ENCODE assay signal across 19 cellular contexts in genomic region chr12:112375105-112375504, GRCh38. TPM values are rescaled to one million over a fixed set of nuclear protein-coding genes. Genes with fewer than 3 reads are reported as not detected.
DNase-seq lines count a peak whose midpoint lies in the region; ATAC-seq, FAIRE-seq and TF ChIP-seq lines count a peak whose summit lies in the region.
"Had no signal": no experiment of that assay in that cellular context is flagged by ENCODE, and none has a peak within 500 bp of the region (broad histone marks: within the 10 kb centered on the region; RNA-seq: fewer than 3 reads in every experiment).

No MANE protein-coding gene starts in this region.

- H3K36me3 ChIP-seq in bronchial epithelial cell (ENCODE audit: control insufficient read depth, insufficient read depth, low read length) = no peaks in the 10 kb centered on the region
- H3K36me3 ChIP-seq: right atrium auricular region had no signal

- no peak for FAIRE-seq in bronchial epithelial cell (lab: Jason Lieb, UNC)
- FAIRE-seq: colon had no signal

- ATAC-seq in GM21786 (IDR thresholded peaks at IDR 0.05; ENCODE audit: unreplicated experiment) = no peak
- ATAC-seq: activated naive CD8-positive, alpha-beta T cell treated with anti-CD3 and anti-CD28 coated beads, Interleukin-2, amount 50 U/mL, for 24 hours; body of pancreas; effector memory CD8-positive, alpha-beta T cell; left colon; naive thymus-derived CD4-positive, alpha-beta T cell had no signal

- H3K27me3 ChIP-seq in bronchial epithelial cell (ENCODE audit: control insufficient read depth, insufficient read depth, low read length) = no peaks in the 10 kb centered on the region
- H3K27me3 ChIP-seq: body of pancreas, right atrium auricular region had no signal

- TF ChIP-seq CTCF in LNCaP clone FGC (IDR thresholded peaks at IDR 0.05; ENCODE audit: control insufficient read depth, extremely low read depth, insufficient read depth) (no peak), bronchial epithelial cell (IDR thresholded peaks at IDR 0.05; ENCODE audit: insufficient read depth, low read length, severe bottlenecking) (no peak)

- DNase-seq in LNCaP clone FGC (ENCODE audit: low read depth) (peak; percentile 46), NCI-H2029 treated with DMSO at 0.1 percent for 48 hours (lab: John Stamatoyannopoulos, UW) (peak; percentile 40), bronchial epithelial cell (ENCODE audit: low read depth) (peak; percentile 59), midbrain (lab: John Stamatoyannopoulos, UW) (no peak)
- DNase-seq: activated CD8-positive, alpha-beta memory T cell treated with anti-CD3 and anti-CD28 coated beads, Interleukin-2, amount 50 U/mL, for 4 hours; activated effector memory CD4-positive, alpha-beta T cell treated with Interleukin-2 at 50 U/mL for 16 hours; activated naive CD8-positive, alpha-beta T cell treated with anti-CD3 and anti-CD28 coated beads, Interleukin-2, amount 50 U/mL, for 24 hours; AML-193; body of pancreas; effector memory CD8-positive, alpha-beta T cell; H7; left colon; mesendoderm; naive thymus-derived CD4-positive, alpha-beta T cell; NCI-H526 treated with DMSO at 0.1 percent for 48 hours; stimulated activated CD8-positive, alpha-beta memory T cell treated with anti-CD3 and anti-CD28 coated beads, Interleukin-4, amount 100 ng/mL, for 48 hours had no signal

- H3K4me3 ChIP-seq in LNCaP clone FGC (ENCODE audit: low read depth, low read length) (no peak overlapping the region), bronchial epithelial cell (ENCODE audit: low read depth, low read length) (no peak overlapping the region)
- H3K4me3 ChIP-seq: body of pancreas, right atrium auricular region had no signal

RNA-seq across cellular contexts. Expression of gene HECTD4, which starts 7.1 kb away (rescaled TPM):
- total RNA-seq in bronchial epithelial cell = 12.9 and 18.7 TPM in 2 replicates

RNA-seq across cellular contexts. Expression of gene RPL6, which starts 34.3 kb away (rescaled TPM):
- 1,046 and 1,320 TPM in 2 replicates for total RNA-seq in bronchial epithelial cell

RNA-seq across cellular contexts. Expression of gene PTPN11, which starts 43.6 kb away (rescaled TPM):
- 140 TPM in 2 replicates for total RNA-seq in bronchial epithelial cell
